ENCODE assay signal across 1 cellular context in the genomic region with DNA sequence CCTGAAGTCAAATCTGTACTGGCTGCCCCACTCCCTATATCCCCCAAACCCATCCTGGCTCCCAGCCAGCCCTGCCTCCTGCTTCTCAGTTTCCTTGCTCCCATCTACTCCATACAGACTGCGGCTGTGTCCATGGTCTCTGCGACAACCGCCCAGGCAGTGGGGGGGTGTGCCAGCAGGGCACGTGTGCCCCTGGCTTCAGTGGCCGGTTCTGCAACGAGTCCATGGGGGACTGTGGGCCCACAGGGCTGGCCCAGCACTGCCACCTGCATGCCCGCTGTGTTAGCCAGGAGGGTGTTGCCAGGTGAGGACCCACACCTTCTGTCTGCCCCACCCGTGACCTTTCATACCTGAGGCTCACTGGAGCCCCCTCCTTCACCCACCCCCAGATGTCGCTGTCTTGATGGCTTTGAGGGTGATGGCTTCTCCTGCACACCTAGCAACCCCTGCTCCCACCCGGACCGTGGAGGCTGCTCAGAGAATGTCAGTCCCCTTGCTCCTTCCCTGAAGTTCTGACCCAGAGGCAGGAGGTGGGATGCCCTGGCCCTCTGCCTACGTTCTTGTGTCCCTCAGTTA.
TF ChIP-seq lines count a peak whose summit lies in the region.

No MANE protein-coding gene starts in this region.

TF ChIP-seq in HCT116, 20 proteins besides CTCF, POLR2A, EP300 and RAD21:
- no peak for TF ChIP-seq YY1 (IDR thresholded peaks at IDR 0.05; ENCODE audit: extremely low read depth, insufficient replicate concordance, low read depth, low read length)
- no peak for TF ChIP-seq CEBPB (IDR thresholded peaks at IDR 0.05; ENCODE audit: low read depth)
- TF ChIP-seq SRF (IDR thresholded peaks at IDR 0.05; ENCODE audit: low read depth) = no peak
- TF ChIP-seq EGR1 (IDR thresholded peaks at IDR 0.05; ENCODE audit: low read depth) = no peak
- no peak for TF ChIP-seq CBX3 (IDR thresholded peaks at IDR 0.05; ENCODE audit: low read depth)
- TF ChIP-seq, protein P1, sequence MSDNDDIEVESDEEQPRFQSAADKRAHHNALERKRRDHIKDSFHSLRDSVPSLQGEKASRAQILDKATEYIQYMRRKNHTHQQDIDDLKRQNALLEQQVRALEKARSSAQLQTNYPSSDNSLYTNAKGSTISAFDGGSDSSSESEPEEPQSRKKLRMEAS (IDR thresholded peaks at IDR 0.05) = no peak
- no peak for TF ChIP-seq ELF1 (IDR thresholded peaks at IDR 0.05; ENCODE audit: borderline replicate concordance, low read depth)
